In genomic region chr16:102060-102855, GRCh38 we compare ENCODE assay signal across 2 cellular contexts.
TF ChIP-seq lines count a peak whose summit lies in the region.

No MANE protein-coding gene starts in this region.

TF ChIP-seq in WTC11, 78 proteins besides CTCF, POLR2A, EP300 and RAD21:
- TF ChIP-seq SOX15 (CRISPR knock-in tag; IDR thresholded peaks at IDR 0.05), result no peak
- no peak for TF ChIP-seq CREM (CRISPR knock-in tag; IDR thresholded peaks at IDR 0.05)
- no peak for TF ChIP-seq TEAD4 (CRISPR knock-in tag; IDR thresholded peaks at IDR 0.05)

TF ChIP-seq in endothelial cell of umbilical vein, 7 proteins besides CTCF, POLR2A, EP300 and RAD21:
- TF ChIP-seq FOS (IDR thresholded peaks at IDR 0.05; ENCODE audit: borderline replicate concordance, insufficient read depth, low read length), result no peak
- TF ChIP-seq, protein P1, sequence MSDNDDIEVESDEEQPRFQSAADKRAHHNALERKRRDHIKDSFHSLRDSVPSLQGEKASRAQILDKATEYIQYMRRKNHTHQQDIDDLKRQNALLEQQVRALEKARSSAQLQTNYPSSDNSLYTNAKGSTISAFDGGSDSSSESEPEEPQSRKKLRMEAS (IDR thresholded peaks at IDR 0.05; ENCODE audit: insufficient read depth, insufficient read length), result no peak
- TF ChIP-seq POLR2AphosphoS5 (IDR thresholded peaks at IDR 0.05; ENCODE audit: insufficient read depth, low read depth, low read length), result no peak
- no peak for TF ChIP-seq MYC (IDR thresholded peaks at IDR 0.05; ENCODE audit: low read depth, low read length)
- TF ChIP-seq GATA2 (IDR thresholded peaks at IDR 0.05; ENCODE audit: insufficient read depth, insufficient read length, low read depth, low read length), result no peak
- TF ChIP-seq EZH2 (IDR thresholded peaks at IDR 0.05; ENCODE audit: borderline replicate concordance, low read depth, low read length, severe bottlenecking), result no peak
- TF ChIP-seq JUN (IDR thresholded peaks at IDR 0.05; ENCODE audit: borderline replicate concordance, insufficient read depth, insufficient read length, low read depth), result no peak
